ENCODE assay signal across 8 cellular contexts in the genomic region with DNA sequence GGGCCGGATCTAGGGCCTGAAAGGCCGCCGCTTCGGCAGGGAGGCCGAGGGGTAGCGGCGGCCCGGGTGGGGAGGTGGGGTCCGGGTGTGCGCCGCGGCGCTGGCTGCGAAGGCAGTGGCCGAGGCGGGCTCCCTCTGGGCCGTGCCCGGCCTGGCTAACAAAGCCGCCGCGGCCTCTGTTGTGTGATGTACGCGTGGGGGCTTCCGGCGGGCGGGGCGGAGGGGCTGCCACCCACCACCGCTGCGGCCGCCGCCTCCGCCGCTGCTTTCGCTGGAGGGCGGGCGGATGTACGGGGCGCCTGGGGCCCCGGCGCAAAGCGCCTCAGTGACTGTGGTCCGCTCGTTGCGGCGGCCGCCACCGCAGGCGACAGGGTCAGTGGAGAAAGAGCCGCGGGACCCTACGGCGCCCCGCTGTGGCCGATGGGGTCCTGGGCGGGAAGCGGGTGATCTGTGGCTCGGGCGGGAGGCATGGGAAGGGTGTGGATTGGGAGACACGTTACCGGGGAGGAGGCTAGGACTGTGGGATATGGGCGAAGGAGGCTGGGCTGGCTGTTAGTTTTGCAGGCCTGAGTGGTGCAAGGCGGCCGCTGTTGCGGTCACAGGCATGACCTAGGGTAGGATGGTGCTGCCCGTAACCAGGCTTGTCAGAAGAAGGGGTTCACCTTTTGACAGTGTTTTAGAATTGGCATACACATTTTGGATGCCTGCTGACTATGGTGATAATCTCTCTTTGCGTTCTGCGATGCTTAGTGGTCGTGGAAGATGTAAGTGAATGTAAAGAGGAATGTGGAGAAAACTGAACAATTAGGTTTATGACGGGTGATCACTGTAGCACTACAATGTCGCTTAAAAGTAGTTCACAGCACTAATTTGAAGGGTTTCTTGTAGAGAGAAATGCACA. TPM values are rescaled to one million over a fixed set of nuclear protein-coding genes. Genes with fewer than 3 reads are reported as not detected.
A peak's percentile ranks its signal among the peaks of the same experiment; 100 is the strongest.
DNase-seq lines count a peak whose midpoint lies in the region; FAIRE-seq and TF ChIP-seq lines count a peak whose summit lies in the region.

No MANE protein-coding gene starts in this region.

- peak; percentile 43 for FAIRE-seq in H54 (lab: Jason Lieb, UNC)

- peak overlapping the region; percentile 78 to 98 (median 95) for H3K4me3 ChIP-seq in spleen

- peak overlapping the region; percentile 99 to 100 (median 99) for H3K27ac ChIP-seq in spleen

- TF ChIP-seq CTCF in GM10266 (IDR thresholded peaks at IDR 0.05; ENCODE audit: control insufficient read depth, insufficient read depth, low read depth, missing control alignments) (peak; percentile 80), spleen (IDR thresholded peaks at IDR 0.05 in 8 of 11, conservative IDR thresholded peaks at IDR 0.05 in 3 of 11) (peak in 10 of 11 experiments; percentile 24 to 71 (median 58))

- H3K27me3 ChIP-seq in spleen (replicated peaks in 1 of 7): no peaks in the 10 kb centered on the region

- TF ChIP-seq POLR2A in H54 (IDR thresholded peaks at IDR 0.05; ENCODE audit: low read depth, low read length) (0 out of 2 replicates have a peak, but pooled peaks have one; percentile 15), spleen (IDR thresholded peaks at IDR 0.05) (no peak)

- peaks cover 26 to 59% (median 45%) of the 10 kb centered on the region in 6 donors for H3K4me1 ChIP-seq in spleen

- intact Hi-C loops in spleen (cut with DNase I; ENCODE audit: low total_unique reads): loop anchor here (5.0 kb wide), 1 partner anchor 100 kb away; no protein-coding TSS in a partner anchor

- DNase-seq in GM10266 (ENCODE audit: extremely low spot score): peak; percentile 64
- peak; percentile 24 for DNase-seq in H54 (ENCODE audit: insufficient read length, low spot score)
- DNase-seq in LHCN-M2 (ENCODE audit: low read depth): peak; percentile 74
- DNase-seq in UCSD-AML1 (lab: John Stamatoyannopoulos, UW; ENCODE audit: unreplicated experiment): peak; percentile 82
- DNase-seq in T47D (ENCODE audit: low read depth in 1 of 2, low spot score in 1 of 2): peak; percentile 34 to 73
- peak; percentile 84 to 88 (median 86) for DNase-seq in immature natural killer cell
- peak; percentile 95 for DNase-seq in spleen
- DNase-seq in NCI-H446 treated with DMSO at 0.1 percent for 48 hours (lab: John Stamatoyannopoulos, UW): no peak

- H3K9me3 ChIP-seq in spleen: no peaks in the 10 kb centered on the region

- H3K27me3 Mint-ChIP-seq in immature natural killer cell (ENCODE audit: low read depth in 3 of 3): peaks cover 15 to 31% (median 19%) of the 10 kb centered on the region in 3 donors

- H3K4me1 Mint-ChIP-seq in immature natural killer cell: peaks cover 48 to 70% of the 10 kb centered on the region in 2 donors

- H3K4me3 Mint-ChIP-seq in immature natural killer cell: peak overlapping the region; percentile 95 to 99 (median 97)

- peaks cover 4 to 43% (median 36%) of the 10 kb centered on the region in 6 donors for H3K36me3 ChIP-seq in spleen

- in situ Hi-C loops in T47D (cut with HindIII; ENCODE audit: low pct_unique_long_range_greater_than_20kb, low sequenced_read_pairs): no loop called here

- 0 to 1% (median 1%) methylated on average over 46 to 70 of the region's 70 CpGs for WGBS in spleen, 5 donors

- no peaks in the 10 kb centered on the region for H3K9me3 Mint-ChIP-seq in immature natural killer cell

- peak overlapping the region; percentile 96 to 99 (median 98) for H3K27ac Mint-ChIP-seq in immature natural killer cell

- peaks cover 13 to 41% (median 32%) of the 10 kb centered on the region in 3 donors for H3K36me3 Mint-ChIP-seq in immature natural killer cell

RNA-seq across cellular contexts. Expression of a gene that starts 0.7 kb away (rescaled TPM):
- 407 and 500 TPM in 2 replicates for total RNA-seq in LHCN-M2 (2014; rRNA removed)
- 171 TPM for polyA plus RNA-seq in LHCN-M2 (2012)
- polyA plus RNA-seq in immature natural killer cell: 100 to 1,000 TPM; 354 to 367 (median 365) TPM
- 100 to 1,000 TPM in 6 of 7 donors, 10 to 100 TPM in 1; 94.4 to 151 (median 138) TPM for total RNA-seq in spleen
- polyA plus RNA-seq in spleen: 10 to 100 TPM; 25.9 to 48.4 (median 39.9) TPM

RNA-seq across cellular contexts. Expression of a gene that starts 52.1 kb away (rescaled TPM):
- total RNA-seq in LHCN-M2 (2014; rRNA removed) (35.4 and 44.3 TPM in 2 replicates), spleen (100 to 1,000 TPM; 161 to 326 (median 210) TPM)
- 15.3 TPM for polyA plus RNA-seq in LHCN-M2 (2012)
- polyA plus RNA-seq in immature natural killer cell (10 to 100 TPM; 26.2 to 48.7 (median 47.9) TPM), spleen (100 to 1,000 TPM; 314 to 737 (median 640) TPM)
